Comparison of ENCODE assay signal across 8 cellular contexts in the genomic region with DNA sequence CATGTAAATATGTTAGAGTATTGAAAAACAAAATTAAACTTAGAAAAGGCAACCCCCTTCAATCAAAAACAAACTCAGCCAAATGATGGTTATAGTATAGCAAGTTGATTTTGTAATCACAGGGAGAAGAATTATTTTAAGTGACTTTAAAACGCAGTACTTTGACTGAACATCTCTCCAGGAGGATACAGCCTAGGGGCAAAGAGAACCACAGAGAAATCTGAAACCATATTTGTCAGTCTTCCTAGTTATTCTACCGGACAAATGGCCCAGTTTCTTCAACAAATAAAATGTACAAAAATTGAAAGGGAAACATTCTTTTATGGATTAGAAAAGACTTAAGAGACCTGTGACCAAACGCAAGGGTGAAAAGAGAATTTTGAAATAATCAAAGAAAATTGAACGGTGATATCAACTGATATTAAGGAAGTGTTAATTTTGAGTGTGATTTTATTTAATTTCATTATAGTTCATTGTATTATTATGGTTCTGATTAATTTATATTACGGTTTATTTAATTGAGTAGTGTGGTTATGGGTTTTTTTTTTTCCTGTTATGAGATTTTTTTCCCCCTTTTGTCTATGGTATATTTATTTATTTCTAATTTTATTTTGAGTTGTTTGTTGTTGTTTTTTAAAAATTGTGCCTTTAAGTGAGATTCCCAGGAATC.
DNase-seq lines count a peak whose midpoint lies in the region; ATAC-seq and TF ChIP-seq lines count a peak whose summit lies in the region.

No MANE protein-coding gene starts in this region.

- peak overlapping the region; percentile 35 for H3K4me3 Mint-ChIP-seq in T-helper 1 cell treated with Interleukin-12 subunit alpha and Interleukin-12 subunit beta and Interleukin-4 antibody, amounts not matched to agents 30 μg/mL and 1 μg/mL, for 36 hours
- peak overlapping the region in 4 of 5 donors; percentile 16 to 50 (median 44) for H3K4me3 Mint-ChIP-seq in immature natural killer cell

- H3K9me3 ChIP-seq in adipocyte (ENCODE audit: control insufficient read depth, low read length) (no peaks in the 10 kb centered on the region), testis (no peaks in the 10 kb centered on the region)

- H3K27me3 Mint-ChIP-seq in T-helper 1 cell treated with Interleukin-12 subunit alpha and Interleukin-12 subunit beta and Interleukin-4 antibody, amounts not matched to agents 30 μg/mL and 1 μg/mL, for 36 hours (ENCODE audit: low read depth), result peaks cover 52% of the 10 kb centered on the region
- peaks cover 7 to 13% (median 10%) of the 10 kb centered on the region in 3 donors for H3K27me3 Mint-ChIP-seq in immature natural killer cell (ENCODE audit: low read depth in 3 of 3)

- H3K36me3 Mint-ChIP-seq in T-helper 1 cell treated with Interleukin-12 subunit alpha and Interleukin-12 subunit beta and Interleukin-4 antibody, amounts not matched to agents 30 μg/mL and 1 μg/mL, for 36 hours (ENCODE audit: low read depth), result no peaks in the 10 kb centered on the region
- no peaks in the 10 kb centered on the region for H3K36me3 Mint-ChIP-seq in immature natural killer cell

- H3K9ac ChIP-seq in adipocyte (ENCODE audit: low read length), result peak overlapping the region; percentile 81

- 66 to 79% methylated on average over 5 of the region's 5 CpGs for WGBS in testis, 2 donors

- no peak for TF ChIP-seq CTCF in testis (IDR thresholded peaks at IDR 0.05)

- peak overlapping the region in 1 of 2 donors; percentile 68 for H3K27ac ChIP-seq in testis

- DNase-seq in T-helper 1 cell, result no peak
- DNase-seq in adipocyte (ENCODE audit: low read depth), result peak; percentile 76
- no peak for DNase-seq in immature natural killer cell
- DNase-seq in testis, result no peak

- no peak for TF ChIP-seq POLR2A in testis (IDR thresholded peaks at IDR 0.05)

- intact Hi-C loops in testis (cut with DNase I; ENCODE audit: low total_unique reads), result no loop called here

- H3K4me1 ChIP-seq in adipocyte (ENCODE audit: control insufficient read depth, insufficient read depth, low read length) (peaks cover 39% of the 10 kb centered on the region), testis (no peaks in the 10 kb centered on the region)

- no peaks in the 10 kb centered on the region for H3K36me3 ChIP-seq in adipocyte (ENCODE audit: control insufficient read depth, insufficient read depth, low read length, severe bottlenecking)
- no peaks in the 10 kb centered on the region for H3K36me3 ChIP-seq in testis (ENCODE audit: low read depth, missing control alignments)

- H3K9me3 Mint-ChIP-seq in T-helper 1 cell treated with Interleukin-12 subunit alpha and Interleukin-12 subunit beta and Interleukin-4 antibody, amounts not matched to agents 30 μg/mL and 1 μg/mL, for 36 hours, result no peaks in the 10 kb centered on the region
- peaks cover 0 to 1% (median 0%) of the 10 kb centered on the region in 6 donors for H3K9me3 Mint-ChIP-seq in immature natural killer cell

- no peak overlapping the region for H3K27ac Mint-ChIP-seq in T-helper 1 cell treated with Interleukin-12 subunit alpha and Interleukin-12 subunit beta and Interleukin-4 antibody, amounts not matched to agents 30 μg/mL and 1 μg/mL, for 36 hours
- H3K27ac Mint-ChIP-seq in immature natural killer cell, result no peak overlapping the region

- no peaks in the 10 kb centered on the region for H3K4me1 Mint-ChIP-seq in T-helper 1 cell treated with Interleukin-12 subunit alpha and Interleukin-12 subunit beta and Interleukin-4 antibody, amounts not matched to agents 30 μg/mL and 1 μg/mL, for 36 hours (ENCODE audit: low read depth)
- H3K4me1 Mint-ChIP-seq in immature natural killer cell, result peaks cover 3 to 16% of the 10 kb centered on the region in 2 donors

- ATAC-seq in GM19324 (IDR thresholded peaks at IDR 0.05; ENCODE audit: low FRiP score, unreplicated experiment) (no peak), HG03432 (IDR thresholded peaks at IDR 0.05; ENCODE audit: unreplicated experiment) (no peak), HG03196 (IDR thresholded peaks at IDR 0.05; ENCODE audit: unreplicated experiment) (no peak)

- peaks cover 4% of the 10 kb centered on the region for H3K27me3 ChIP-seq in adipocyte (replicated peaks; ENCODE audit: control insufficient read depth, insufficient read depth, low read length)
- no peaks in the 10 kb centered on the region for H3K27me3 ChIP-seq in testis

- H3K4me3 ChIP-seq in adipocyte (ENCODE audit: low read length), result peak overlapping the region; percentile 82
- peak overlapping the region; percentile 46 to 53 for H3K4me3 ChIP-seq in testis
